ENCODE assay signal across 12 cellular contexts in the genomic region with DNA sequence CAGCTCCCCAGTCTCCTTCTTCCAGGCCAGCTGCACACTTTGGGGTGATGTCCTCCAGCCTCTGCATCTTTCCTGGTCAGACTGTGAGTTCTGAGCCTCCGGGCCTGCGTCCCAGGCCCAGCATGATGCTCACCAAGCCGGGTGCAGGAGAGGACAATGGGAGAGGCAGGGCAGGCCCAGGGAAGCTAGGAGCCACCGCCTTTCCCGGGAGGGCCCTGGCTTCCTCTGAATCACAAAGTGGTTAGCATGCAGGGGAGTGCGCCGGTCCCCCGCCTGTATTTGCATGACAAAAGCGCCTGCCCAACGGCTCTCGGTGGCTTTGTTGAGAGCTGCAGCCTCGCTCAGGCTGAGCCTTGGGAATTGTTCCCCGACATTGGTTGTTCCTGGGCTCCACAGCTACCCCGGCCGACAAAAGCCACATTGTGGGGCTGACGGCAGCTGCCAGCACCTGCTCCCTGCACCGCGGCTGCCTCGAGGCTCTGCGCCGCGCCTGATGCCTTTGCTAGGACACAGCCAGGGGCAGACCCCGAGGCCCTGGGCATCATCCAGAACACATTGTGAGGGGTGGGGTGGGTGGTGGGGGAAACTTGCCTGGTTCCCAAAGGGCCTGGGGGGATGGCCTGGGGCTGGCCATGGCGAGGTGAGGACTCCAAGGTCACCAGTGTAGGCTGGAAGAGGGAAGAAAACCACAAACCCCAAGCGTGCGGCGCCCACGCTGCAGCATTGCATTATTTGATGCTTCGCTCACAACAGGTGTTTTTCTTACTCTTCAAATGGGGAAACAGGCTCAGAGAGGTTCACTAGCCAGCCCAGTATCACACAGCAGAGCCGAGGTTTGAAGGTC. TPM values are rescaled to one million over a fixed set of nuclear protein-coding genes. Genes with fewer than 3 reads are reported as not detected.
DNase-seq lines count a peak whose midpoint lies in the region; ATAC-seq, FAIRE-seq and TF ChIP-seq lines count a peak whose summit lies in the region.
"Had no signal": no experiment of that assay in that cellular context is flagged by ENCODE, and none has a peak within 500 bp of the region (broad histone marks: within the 10 kb centered on the region; RNA-seq: fewer than 3 reads in every experiment).

No MANE protein-coding gene starts in this region.

- intact Hi-C loops in body of pancreas (cut with DNase I), result no loop called here

- peaks cover 36% of the 10 kb centered on the region for H3K4me1 Mint-ChIP-seq in activated T-cell treated with anti-CD3 and anti-CD28 coated beads, Interleukin-2, amount 50 U/mL, for 24 hours (ENCODE audit: low read depth)
- peaks cover 58% of the 10 kb centered on the region for H3K4me1 Mint-ChIP-seq in activated T-cell treated with anti-CD3 and anti-CD28 coated beads, Interleukin-2, amount 50 U/mL, for 72 hours (ENCODE audit: low read depth)
- H3K4me1 Mint-ChIP-seq in astrocyte (ENCODE audit: low read depth, unreplicated experiment), result no peaks in the 10 kb centered on the region

- H3K79me2 ChIP-seq in astrocyte (ENCODE audit: insufficient read depth, low read length), result no peaks in the 10 kb centered on the region

- no peak overlapping the region for H3K4me3 ChIP-seq in astrocyte (ENCODE audit: insufficient read depth, low read depth, low read length)
- no peak overlapping the region for H3K4me3 ChIP-seq in body of pancreas
- H3K4me3 ChIP-seq: thoracic aorta had no signal

- no peaks in the 10 kb centered on the region for H3K36me3 ChIP-seq in astrocyte (ENCODE audit: insufficient read depth, low read length)
- no peaks in the 10 kb centered on the region for H3K36me3 ChIP-seq in body of pancreas (replicated peaks in 1 of 2; ENCODE audit: insufficient read depth in 1 of 2, low read depth in 2 of 2)
- H3K36me3 ChIP-seq: thoracic aorta had no signal

- H3K36me3 Mint-ChIP-seq in activated T-cell treated with anti-CD3 and anti-CD28 coated beads, Interleukin-2, amount 50 U/mL, for 24 hours (ENCODE audit: low read depth), result no peaks in the 10 kb centered on the region
- no peaks in the 10 kb centered on the region for H3K36me3 Mint-ChIP-seq in activated T-cell treated with anti-CD3 and anti-CD28 coated beads, Interleukin-2, amount 50 U/mL, for 72 hours (ENCODE audit: insufficient read depth in 2 of 2)
- H3K36me3 Mint-ChIP-seq in astrocyte (ENCODE audit: low read depth, unreplicated experiment), result no peaks in the 10 kb centered on the region

- peaks cover 4% of the 10 kb centered on the region for H3K27me3 Mint-ChIP-seq in activated T-cell treated with anti-CD3 and anti-CD28 coated beads, Interleukin-2, amount 50 U/mL, for 24 hours
- H3K27me3 Mint-ChIP-seq in activated T-cell treated with anti-CD3 and anti-CD28 coated beads, Interleukin-2, amount 50 U/mL, for 72 hours (ENCODE audit: low read depth), result peaks cover 7% of the 10 kb centered on the region
- peaks cover 64% of the 10 kb centered on the region for H3K27me3 Mint-ChIP-seq in astrocyte (ENCODE audit: low read depth, unreplicated experiment)

- no peak overlapping the region for H3K27ac ChIP-seq in astrocyte (ENCODE audit: low read depth, low read length)
- H3K27ac ChIP-seq in body of pancreas, result no peak overlapping the region
- H3K27ac ChIP-seq: thoracic aorta had no signal

- no peaks in the 10 kb centered on the region for H4K20me1 ChIP-seq in astrocyte (ENCODE audit: insufficient read depth, low read length)

- TF ChIP-seq POLR2A in body of pancreas (IDR thresholded peaks at IDR 0.05), result no peak

- H3K9me3 Mint-ChIP-seq in activated T-cell treated with anti-CD3 and anti-CD28 coated beads, Interleukin-2, amount 50 U/mL, for 24 hours, result no peaks in the 10 kb centered on the region
- no peaks in the 10 kb centered on the region for H3K9me3 Mint-ChIP-seq in activated T-cell treated with anti-CD3 and anti-CD28 coated beads, Interleukin-2, amount 50 U/mL, for 72 hours
- no peaks in the 10 kb centered on the region for H3K9me3 Mint-ChIP-seq in astrocyte (ENCODE audit: unreplicated experiment)
- H3K9me3 Mint-ChIP-seq: activated CD4-positive, alpha-beta T cell treated with anti-CD3 and anti-CD28 coated beads, Interleukin-2, amount 10 ng/mL, durations not matched to agents 24 days and 14 days; effector memory CD8-positive, alpha-beta T cell had no signal

- H3K9me3 ChIP-seq in astrocyte (ENCODE audit: insufficient read depth, low read depth, low read length), result no peaks in the 10 kb centered on the region
- no peaks in the 10 kb centered on the region for H3K9me3 ChIP-seq in body of pancreas
- H3K9me3 ChIP-seq: thoracic aorta had no signal

- no peak overlapping the region for H3K27ac Mint-ChIP-seq in activated T-cell treated with anti-CD3 and anti-CD28 coated beads, Interleukin-2, amount 50 U/mL, for 24 hours
- no peak overlapping the region for H3K27ac Mint-ChIP-seq in activated T-cell treated with anti-CD3 and anti-CD28 coated beads, Interleukin-2, amount 50 U/mL, for 72 hours
- H3K27ac Mint-ChIP-seq in astrocyte (ENCODE audit: unreplicated experiment), result no peak overlapping the region
- H3K27ac Mint-ChIP-seq: activated CD4-positive, alpha-beta T cell treated with anti-CD3 and anti-CD28 coated beads, Interleukin-2, amount 10 ng/mL, durations not matched to agents 24 days and 14 days; effector memory CD8-positive, alpha-beta T cell had no signal

- H3K27me3 ChIP-seq in astrocyte (ENCODE audit: insufficient read depth, low read length) (peaks cover 3% of the 10 kb centered on the region), body of pancreas (no peaks in the 10 kb centered on the region)

- peak overlapping the region; percentile 69 for H3K4me2 ChIP-seq in astrocyte (ENCODE audit: low read length)

- no peak for ATAC-seq in activated T-cell treated with anti-CD3 and anti-CD28 coated beads, Interleukin-2, amount 50 U/mL, for 72 hours (replicated peaks in 1 of 2)
- ATAC-seq in body of pancreas, result no peak
- ATAC-seq: effector memory CD8-positive, alpha-beta T cell had no signal

- peak overlapping the region; percentile 56 for H2AFZ ChIP-seq in astrocyte (ENCODE audit: low read depth, low read length)

- H3K4me3 Mint-ChIP-seq in activated T-cell treated with anti-CD3 and anti-CD28 coated beads, Interleukin-2, amount 50 U/mL, for 24 hours, result no peak overlapping the region
- no peak overlapping the region for H3K4me3 Mint-ChIP-seq in activated T-cell treated with anti-CD3 and anti-CD28 coated beads, Interleukin-2, amount 50 U/mL, for 72 hours
- H3K4me3 Mint-ChIP-seq in astrocyte (ENCODE audit: unreplicated experiment), result no peak overlapping the region
- H3K4me3 Mint-ChIP-seq: activated CD4-positive, alpha-beta T cell treated with anti-CD3 and anti-CD28 coated beads, Interleukin-2, amount 10 ng/mL, durations not matched to agents 24 days and 14 days; effector memory CD8-positive, alpha-beta T cell had no signal

- 76 to 80% methylated on average over 11 to 30 of the region's 30 CpGs for WGBS in body of pancreas, 2 donors

- H3K4me1 ChIP-seq in astrocyte (ENCODE audit: insufficient read depth, low read length) (peaks cover 4% of the 10 kb centered on the region), body of pancreas (no peaks in the 10 kb centered on the region)

- DNase-seq in activated T-cell treated with anti-CD3 and anti-CD28 coated beads, Interleukin-2, amount 50 U/mL, for 24 hours, result peak; percentile 26
- no peak for DNase-seq in activated T-cell treated with anti-CD3 and anti-CD28 coated beads, Interleukin-2, amount 50 U/mL, for 72 hours
- peak; percentile 10 for DNase-seq in astrocyte (ENCODE audit: low read depth)
- peak; percentile 86 for DNase-seq in islet precursor cell
- peak; percentile 35 for DNase-seq in ureter (ENCODE audit: low spot score)
- DNase-seq in T-helper 9 cell, result no peak
- no peak for DNase-seq in LoVo (ENCODE audit: low spot score)
- DNase-seq in body of pancreas, result no peak
- DNase-seq: ACHN; activated CD4-positive, alpha-beta T cell treated with anti-CD3 and anti-CD28 coated beads, Interleukin-2, amount 10 ng/mL, durations not matched to agents 24 days and 14 days; effector memory CD8-positive, alpha-beta T cell had no signal

- no peak overlapping the region for H3K9ac ChIP-seq in astrocyte (ENCODE audit: low read length)

- TF ChIP-seq CTCF in astrocyte (IDR thresholded peaks at IDR 0.05; ENCODE audit: insufficient read depth, low read depth, low read length) (no peak), body of pancreas (IDR thresholded peaks at IDR 0.05) (no peak)

- no peak for FAIRE-seq in astrocyte (lab: Jason Lieb, UNC)

RNA-seq across cellular contexts. Expression of gene KLF13, which starts 20.0 kb away (rescaled TPM):
- total RNA-seq in activated T-cell treated with anti-CD3 and anti-CD28 coated beads, Interleukin-2, amount 50 U/mL, for 72 hours, result 100 to 1,000 TPM; 260 to 273 TPM
- 31.0 and 33.6 TPM in 2 replicates for total RNA-seq in astrocyte
- total RNA-seq in ureter, result 77.5 TPM
- total RNA-seq in body of pancreas, result 10 to 100 TPM; 25.7 to 38.4 TPM

Comparison
In these comparisons a context has a peak if more than half of its experiments do, and no peak if none do; other contexts are left out.
1. DNase-seq: peak in activated T-cell treated with anti-CD3 and anti-CD28 coated beads, Interleukin-2, amount 50 U/mL, for 24 hours (single experiment), astrocyte (single experiment), islet precursor cell (single experiment) and ureter (single experiment); none in activated T-cell treated with anti-CD3 and anti-CD28 coated beads, Interleukin-2, amount 50 U/mL, for 72 hours (0 of 2), T-helper 9 cell (single experiment), LoVo (single experiment) and body of pancreas (0 of 4).